Comparison of ENCODE assay signal across 26 cellular contexts in the genomic region with DNA sequence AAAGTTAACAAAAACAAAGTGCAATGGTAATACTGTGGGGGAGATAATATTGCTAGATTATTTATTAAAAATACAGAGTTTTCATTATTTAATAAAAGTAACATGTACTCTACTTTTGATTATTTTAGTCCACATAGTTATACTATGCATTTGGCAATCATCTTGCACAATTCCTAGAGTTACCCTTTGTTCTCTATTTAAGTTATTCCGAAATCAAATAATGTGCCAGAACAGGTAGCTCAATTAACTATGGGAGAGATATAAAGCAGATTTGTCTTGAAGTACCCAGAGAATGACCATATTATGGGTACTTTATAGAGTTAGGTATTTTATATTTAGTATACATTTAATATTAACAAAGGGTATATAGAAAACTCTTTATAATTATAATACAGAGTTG. TPM values are rescaled to one million over a fixed set of nuclear protein-coding genes. Genes with fewer than 3 reads are reported as not detected.
"Had no signal": no experiment of that assay in that cellular context is flagged by ENCODE, and none has a peak within 500 bp of the region (broad histone marks: within the 10 kb centered on the region; RNA-seq: fewer than 3 reads in every experiment).

No MANE protein-coding gene starts in this region.

- H3K36me3 ChIP-seq: left lung, lower lobe of right lung, neural progenitor cell, neutrophil, right atrium auricular region, stomach, thyroid gland, transverse colon, upper lobe of left lung had no signal

- H2AFZ ChIP-seq: neural progenitor cell had no signal

- H3K27ac ChIP-seq: left lung, lower lobe of right lung, neural progenitor cell, neutrophil, right atrium auricular region, skin epidermis, stomach, testis, thyroid gland had no signal

- FAIRE-seq: kidney had no signal

- H3K4me3 ChIP-seq: left lung, lower lobe of right lung, neural progenitor cell, right atrium auricular region, skin epidermis, stomach, testis, thyroid gland, transverse colon, upper lobe of left lung had no signal

- DNase-seq: hippocampal formation; kidney; left colon; left lung; lower lobe of right lung; mesendoderm; naive B cell; natural killer cell; nephron progenitor cell; occipital lobe; stimulated activated CD4-positive, alpha-beta T cell treated with anti-CD3 and anti-CD28 coated beads, Interleukin-12 subunit alpha, Interleukin-12 subunit beta, amount 100 ng/mL, for 4 hours; stimulated activated CD4-positive, alpha-beta T cell treated with anti-CD3 and anti-CD28 coated beads, Interleukin-15, amount 100 ng/mL, for 24 hours; stimulated activated CD4-positive, alpha-beta T cell treated with anti-CD3 and anti-CD28 coated beads, Interleukin-2, amount 100 ng/mL, for 24 hours; stimulated activated CD4-positive, alpha-beta T cell treated with anti-CD3 and anti-CD28 coated beads, Interleukin-4, amount 100 ng/mL, for 1 hour; stimulated activated naive B cell treated with anti-CD40 and anti-IgM and Interleukin-4, amounts not matched to agents 10 μg/mL and 1 μg/mL and 100 μg/mL, for 72 hours; stimulated activated naive CD8-positive, alpha-beta T cell treated with anti-CD3 and anti-CD28 coated beads, Interleukin-15, Interleukin-2, amounts not matched to agents 100 U/mL and 50 U/mL, for 24 hours; stomach; testis; thyroid gland; transverse colon; upper lobe of left lung had no signal

- H3K9me3 ChIP-seq: left lung, lower lobe of right lung, neutrophil, right atrium auricular region, stomach, testis, thyroid gland, transverse colon, upper lobe of left lung had no signal

- H3K4me1 ChIP-seq: neural progenitor cell, right atrium auricular region, testis, thyroid gland had no signal

- ATAC-seq: natural killer cell; sciatic nerve; stimulated activated naive B cell treated with anti-CD40 and anti-IgM and Interleukin-4, amounts not matched to agents 10 μg/mL and 1 μg/mL and 100 μg/mL, for 72 hours; stimulated activated naive CD8-positive, alpha-beta T cell treated with anti-CD3 and anti-CD28 coated beads, Interleukin-15, Interleukin-2, amounts not matched to agents 100 U/mL and 50 U/mL, for 24 hours had no signal

- H3K4me2 ChIP-seq: neural progenitor cell had no signal

RNA-seq across cellular contexts. Expression of a gene that starts 9.4 kb away (rescaled TPM):
- total RNA-seq: natural killer cell had no signal
